ENCODE assay signal across 1 cellular context in the genomic region with DNA sequence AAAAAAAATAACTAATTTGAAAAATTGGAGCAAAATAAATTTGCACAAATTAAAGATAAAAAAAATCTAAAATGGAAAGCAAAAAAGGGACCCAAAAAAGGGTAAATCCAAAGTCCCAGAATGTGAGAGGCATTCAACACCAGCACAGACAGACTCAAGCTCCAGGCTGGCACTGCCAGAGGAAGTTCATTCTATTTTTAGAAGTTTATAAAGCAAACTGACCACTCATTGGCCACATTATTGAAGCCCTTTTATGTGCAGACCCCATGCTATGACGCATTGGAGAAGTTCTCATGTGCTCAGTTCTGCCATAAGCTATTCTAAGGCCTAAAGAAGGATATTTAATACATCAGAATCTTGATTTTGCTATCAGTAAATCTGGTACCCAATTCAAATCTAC.
TF ChIP-seq lines count a peak whose summit lies in the region.

No MANE protein-coding gene starts in this region.

TF ChIP-seq in HepG2, 621 proteins besides CTCF, POLR2A, EP300 and RAD21 (continued from another document):
- TF ChIP-seq, protein P1, sequence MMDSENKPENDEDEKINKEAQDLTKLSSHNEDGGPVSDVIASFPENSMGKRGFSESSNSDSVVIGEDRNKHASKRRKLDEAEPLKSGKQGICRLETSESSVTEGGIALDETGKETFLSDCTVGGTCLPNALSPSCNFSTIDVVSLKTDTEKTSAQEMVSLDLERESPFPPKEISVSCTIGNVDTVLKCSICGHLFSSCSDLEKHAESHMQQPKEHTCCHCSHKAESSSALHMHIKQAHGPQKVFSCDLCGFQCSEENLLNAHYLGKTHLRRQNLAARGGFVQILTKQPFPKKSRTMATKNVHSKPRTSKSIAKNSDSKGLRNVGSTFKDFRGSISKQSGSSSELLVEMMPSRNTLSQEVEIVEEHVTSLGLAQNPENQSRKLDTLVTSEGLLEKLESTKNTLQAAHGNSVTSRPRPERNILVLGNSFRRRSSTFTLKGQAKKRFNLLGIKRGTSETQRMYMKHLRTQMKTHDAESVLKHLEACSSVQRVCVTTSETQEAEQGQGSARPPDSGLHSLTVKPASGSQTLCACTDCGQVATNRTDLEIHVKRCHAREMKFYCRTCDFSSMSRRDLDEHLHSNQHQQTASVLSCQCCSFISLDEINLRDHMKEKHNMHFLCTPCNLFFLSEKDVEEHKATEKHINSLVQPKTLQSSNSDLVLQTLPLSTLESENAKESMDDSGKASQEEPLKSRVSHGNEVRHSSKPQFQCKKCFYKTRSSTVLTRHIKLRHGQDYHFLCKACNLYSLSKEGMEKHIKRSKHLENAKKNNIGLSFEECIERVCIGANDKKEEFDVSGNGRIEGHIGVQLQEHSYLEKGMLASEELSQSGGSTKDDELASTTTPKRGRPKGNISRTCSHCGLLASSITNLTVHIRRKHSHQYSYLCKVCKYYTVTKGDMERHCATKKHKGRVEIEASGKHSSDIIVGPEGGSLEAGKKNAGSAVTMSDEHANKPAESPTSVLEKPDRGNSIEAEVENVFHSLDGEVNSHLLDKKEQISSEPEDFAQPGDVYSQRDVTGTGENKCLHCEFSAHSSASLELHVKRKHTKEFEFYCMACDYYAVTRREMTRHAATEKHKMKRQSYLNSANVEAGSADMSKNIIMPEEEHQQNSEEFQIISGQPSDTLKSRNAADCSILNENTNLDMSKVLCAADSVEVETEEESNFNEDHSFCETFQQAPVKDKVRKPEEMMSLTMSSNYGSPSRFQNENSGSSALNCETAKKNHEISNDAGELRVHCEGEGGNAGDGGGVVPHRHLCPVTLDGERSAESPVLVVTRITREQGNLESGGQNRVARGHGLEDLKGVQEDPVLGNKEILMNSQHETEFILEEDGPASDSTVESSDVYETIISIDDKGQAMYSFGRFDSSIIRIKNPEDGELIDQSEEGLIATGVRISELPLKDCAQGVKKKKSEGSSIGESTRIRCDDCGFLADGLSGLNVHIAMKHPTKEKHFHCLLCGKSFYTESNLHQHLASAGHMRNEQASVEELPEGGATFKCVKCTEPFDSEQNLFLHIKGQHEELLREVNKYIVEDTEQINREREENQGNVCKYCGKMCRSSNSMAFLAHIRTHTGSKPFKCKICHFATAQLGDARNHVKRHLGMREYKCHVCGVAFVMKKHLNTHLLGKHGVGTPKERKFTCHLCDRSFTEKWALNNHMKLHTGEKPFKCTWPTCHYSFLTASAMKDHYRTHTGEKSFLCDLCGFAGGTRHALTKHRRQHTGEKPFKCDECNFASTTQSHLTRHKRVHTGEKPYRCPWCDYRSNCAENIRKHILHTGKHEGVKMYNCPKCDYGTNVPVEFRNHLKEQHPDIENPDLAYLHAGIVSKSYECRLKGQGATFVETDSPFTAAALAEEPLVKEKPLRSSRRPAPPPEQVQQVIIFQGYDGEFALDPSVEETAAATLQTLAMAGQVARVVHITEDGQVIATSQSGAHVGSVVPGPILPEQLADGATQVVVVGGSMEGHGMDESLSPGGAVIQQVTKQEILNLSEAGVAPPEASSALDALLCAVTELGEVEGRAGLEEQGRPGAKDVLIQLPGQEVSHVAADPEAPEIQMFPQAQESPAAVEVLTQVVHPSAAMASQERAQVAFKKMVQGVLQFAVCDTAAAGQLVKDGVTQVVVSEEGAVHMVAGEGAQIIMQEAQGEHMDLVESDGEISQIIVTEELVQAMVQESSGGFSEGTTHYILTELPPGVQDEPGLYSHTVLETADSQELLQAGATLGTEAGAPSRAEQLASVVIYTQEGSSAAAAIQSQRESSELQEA (CRISPR knock-in tag; IDR thresholded peaks at IDR 0.05; ENCODE audit: not compliant biosample characterization), result no peak
- TF ChIP-seq RXRA (CRISPR knock-in tag; IDR thresholded peaks at IDR 0.05), result no peak
- TF ChIP-seq GABPB1 (CRISPR knock-in tag; IDR thresholded peaks at IDR 0.05), result no peak
- TF ChIP-seq CCAR2 (optimal IDR thresholded peaks at IDR 0.05; ENCODE audit: low read depth, low read length), result no peak
- no peak for TF ChIP-seq ARNTL (CRISPR knock-in tag; IDR thresholded peaks at IDR 0.05)
- TF ChIP-seq, protein P2, sequence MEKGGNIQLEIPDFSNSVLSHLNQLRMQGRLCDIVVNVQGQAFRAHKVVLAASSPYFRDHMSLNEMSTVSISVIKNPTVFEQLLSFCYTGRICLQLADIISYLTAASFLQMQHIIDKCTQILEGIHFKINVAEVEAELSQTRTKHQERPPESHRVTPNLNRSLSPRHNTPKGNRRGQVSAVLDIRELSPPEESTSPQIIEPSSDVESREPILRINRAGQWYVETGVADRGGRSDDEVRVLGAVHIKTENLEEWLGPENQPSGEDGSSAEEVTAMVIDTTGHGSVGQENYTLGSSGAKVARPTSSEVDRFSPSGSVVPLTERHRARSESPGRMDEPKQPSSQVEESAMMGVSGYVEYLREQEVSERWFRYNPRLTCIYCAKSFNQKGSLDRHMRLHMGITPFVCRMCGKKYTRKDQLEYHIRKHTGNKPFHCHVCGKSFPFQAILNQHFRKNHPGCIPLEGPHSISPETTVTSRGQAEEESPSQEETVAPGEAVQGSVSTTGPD (CRISPR knock-in tag; IDR thresholded peaks at IDR 0.05), result no peak
- no peak for TF ChIP-seq ARHGAP35 (CRISPR knock-in tag; IDR thresholded peaks at IDR 0.05; ENCODE audit: borderline replicate concordance)
TF ChIP-seq in HepG2: peak in this region for 0.
